Comparison of ENCODE assay signal across 16 cellular contexts in the genomic region with DNA sequence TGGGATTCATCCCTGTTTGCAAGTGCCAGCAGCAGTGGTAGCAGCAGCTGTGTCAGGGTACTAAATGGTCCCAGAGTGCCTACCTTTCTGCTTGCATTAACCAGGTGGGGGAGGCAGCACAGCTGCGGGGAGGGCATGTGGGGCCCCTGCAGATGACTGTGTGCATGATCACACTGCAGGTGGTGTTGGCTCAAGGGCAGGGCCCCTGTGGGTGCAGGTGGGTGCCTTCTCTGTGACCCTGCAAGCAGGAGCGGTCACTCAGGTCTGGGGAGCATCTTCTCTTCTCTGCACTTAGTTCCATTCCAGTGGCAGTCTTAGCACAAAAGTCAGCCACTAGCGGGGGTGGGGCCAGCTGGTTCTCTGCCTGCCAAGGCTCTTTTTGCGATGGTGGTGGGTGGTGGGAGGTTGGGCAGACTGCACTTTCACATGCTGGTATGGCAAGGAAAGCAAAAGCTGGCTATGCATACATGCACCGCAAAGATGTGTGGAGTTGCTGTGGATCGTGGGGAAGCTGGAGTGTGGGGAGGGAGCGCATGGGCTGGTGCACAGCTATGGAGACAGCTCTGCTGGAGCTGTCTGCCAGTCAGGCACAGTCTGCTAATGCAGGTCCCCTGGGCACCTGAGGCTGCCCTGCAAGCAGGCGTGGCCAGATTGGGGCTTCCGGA.
"Had no signal": no experiment of that assay in that cellular context is flagged by ENCODE, and none has a peak within 500 bp of the region (broad histone marks: within the 10 kb centered on the region; RNA-seq: fewer than 3 reads in every experiment).

No MANE protein-coding gene starts in this region.

- H3K4me3 ChIP-seq: breast epithelium, esophagus squamous epithelium had no signal

- ATAC-seq: activated CD4-positive, CD25-positive, alpha-beta regulatory T cell treated with anti-CD3 and anti-CD28 coated beads, Interleukin-2, amount 50 U/mL, for 24 hours; activated CD8-positive, alpha-beta T cell treated with anti-CD3 and anti-CD28 coated beads, Interleukin-2, amount 10 ng/mL, durations not matched to agents 7 days and 5 days had no signal

- H3K4me3 Mint-ChIP-seq: activated CD4-positive, alpha-beta T cell treated with anti-CD3 and anti-CD28 coated beads, Interleukin-2, amount 10 ng/mL, durations not matched to agents 7 days and 5 days; activated CD8-positive, alpha-beta T cell treated with anti-CD3 and anti-CD28 coated beads, Interleukin-2, amount 10 ng/mL, durations not matched to agents 7 days and 5 days; activated T-cell treated with anti-CD3 and anti-CD28 coated beads, Interleukin-2, amount 50 U/mL, for 4 hours; natural killer cell; stimulated activated naive CD8-positive, alpha-beta T cell treated with anti-CD3 and anti-CD28 coated beads, Interleukin-15, Interleukin-2, amounts not matched to agents 100 ng/mL and 50 ng/mL, for 24 hours had no signal

- H3K27me3 ChIP-seq: breast epithelium, esophagus squamous epithelium had no signal

- H3K27me3 Mint-ChIP-seq: activated CD4-positive, alpha-beta T cell treated with anti-CD3 and anti-CD28 coated beads, Interleukin-2, amount 10 ng/mL, durations not matched to agents 7 days and 5 days; stimulated activated naive CD8-positive, alpha-beta T cell treated with anti-CD3 and anti-CD28 coated beads, Interleukin-15, Interleukin-2, amounts not matched to agents 100 ng/mL and 50 ng/mL, for 24 hours had no signal

- H3K36me3 ChIP-seq: breast epithelium had no signal

- DNase-seq: activated CD4-positive, alpha-beta T cell treated with anti-CD3 and anti-CD28 coated beads, Interleukin-2, amount 10 ng/mL, durations not matched to agents 7 days and 5 days; activated CD8-positive, alpha-beta T cell treated with anti-CD3 and anti-CD28 coated beads, Interleukin-2, amount 10 ng/mL, durations not matched to agents 7 days and 5 days; activated effector memory CD4-positive, alpha-beta T cell treated with Interleukin-2 at 50 U/mL for 16 hours; activated naive CD4-positive, alpha-beta T cell treated with anti-CD3 and anti-CD28 coated beads, Interleukin-2, amount 50 U/mL, for 16 hours; activated T-cell treated with anti-CD3 and anti-CD28 coated beads, Interleukin-2, amount 50 U/mL, for 4 hours; cortex of kidney; effector CD8-positive, alpha-beta T cell; esophagus squamous epithelium; mesenchymal stem cell; natural killer cell; nucleus accumbens; retina; T1000 had no signal

- H3K4me1 Mint-ChIP-seq: activated CD4-positive, alpha-beta T cell treated with anti-CD3 and anti-CD28 coated beads, Interleukin-2, amount 10 ng/mL, durations not matched to agents 7 days and 5 days; natural killer cell had no signal

- H3K9me3 Mint-ChIP-seq: activated CD4-positive, alpha-beta T cell treated with anti-CD3 and anti-CD28 coated beads, Interleukin-2, amount 10 ng/mL, durations not matched to agents 7 days and 5 days; activated T-cell treated with anti-CD3 and anti-CD28 coated beads, Interleukin-2, amount 50 U/mL, for 4 hours; stimulated activated naive CD8-positive, alpha-beta T cell treated with anti-CD3 and anti-CD28 coated beads, Interleukin-15, Interleukin-2, amounts not matched to agents 100 ng/mL and 50 ng/mL, for 24 hours had no signal

- H3K4me1 ChIP-seq: breast epithelium, esophagus squamous epithelium had no signal

- H3K27ac ChIP-seq: breast epithelium, esophagus squamous epithelium had no signal

- H3K9me3 ChIP-seq: breast epithelium, esophagus squamous epithelium had no signal

- H3K27ac Mint-ChIP-seq: activated CD4-positive, alpha-beta T cell treated with anti-CD3 and anti-CD28 coated beads, Interleukin-2, amount 10 ng/mL, durations not matched to agents 7 days and 5 days; activated CD8-positive, alpha-beta T cell treated with anti-CD3 and anti-CD28 coated beads, Interleukin-2, amount 10 ng/mL, durations not matched to agents 7 days and 5 days; natural killer cell; stimulated activated naive CD8-positive, alpha-beta T cell treated with anti-CD3 and anti-CD28 coated beads, Interleukin-15, Interleukin-2, amounts not matched to agents 100 ng/mL and 50 ng/mL, for 24 hours had no signal
